In genomic region chr11:74170694-74171629, GRCh38 we compare ENCODE assay signal across 8 cellular contexts. TPM values are rescaled to one million over a fixed set of nuclear protein-coding genes. Genes with fewer than 3 reads are reported as not detected.
DNase-seq lines count a peak whose midpoint lies in the region; ATAC-seq, FAIRE-seq and TF ChIP-seq lines count a peak whose summit lies in the region.

C2CD3 (minus strand) TSS chr11:74171002; CDS start chr11:74170792, 210 bp downstream.
PPME1 (plus strand) TSS chr11:74171289; CDS start chr11:74171422, 133 bp downstream.

- peak within 1 kb of the TSS; percentile 96 for H3K9ac ChIP-seq in adipocyte (ENCODE audit: low read length)
- peak within 1 kb of the TSS; percentile 37 for H3K9ac ChIP-seq in parathyroid adenoma

- H3K4me1 ChIP-seq in adipocyte (ENCODE audit: control insufficient read depth, insufficient read depth, low read length), result peaks cover 27% of the 10 kb centered on the region
- peaks cover 30% of the 10 kb centered on the region for H3K4me1 ChIP-seq in cardiac muscle cell (ENCODE audit: low read depth)
- H3K4me1 ChIP-seq in parathyroid adenoma, result peaks cover 3% of the 10 kb centered on the region
- peaks cover 0 to 45% (median 26%) of the 10 kb centered on the region in 4 donors for H3K4me1 ChIP-seq in tibial nerve

- no peaks in the 10 kb centered on the region for H3K27me3 ChIP-seq in adipocyte (replicated peaks; ENCODE audit: control insufficient read depth, insufficient read depth, low read length)
- no peaks in the 10 kb centered on the region for H3K27me3 ChIP-seq in cardiac muscle cell
- H3K27me3 ChIP-seq in parathyroid adenoma (ENCODE audit: control insufficient read depth, insufficient read depth, low read length), result no peaks in the 10 kb centered on the region
- H3K27me3 ChIP-seq in tibial nerve, result no peaks in the 10 kb centered on the region

- TF ChIP-seq POLR2A in GM12891 (IDR thresholded peaks at IDR 0.05; ENCODE audit: low read depth, low read length) (peak; percentile 92), tibial nerve (IDR thresholded peaks at IDR 0.05) (peak; percentile 53 to 76)

- H3K9me3 ChIP-seq in adipocyte (ENCODE audit: control insufficient read depth, low read length), result no peaks in the 10 kb centered on the region
- no peaks in the 10 kb centered on the region for H3K9me3 ChIP-seq in cardiac muscle cell (ENCODE audit: low read depth)
- no peaks in the 10 kb centered on the region for H3K9me3 ChIP-seq in parathyroid adenoma (ENCODE audit: control insufficient read depth, low read length)
- no peaks in the 10 kb centered on the region for H3K9me3 ChIP-seq in tibial nerve

- DNase-seq in GM12891 (ENCODE audit: insufficient read length, low spot score) (peak; percentile 76), NCI-H1417 treated with DMSO at 0.1 percent for 48 hours (lab: John Stamatoyannopoulos, UW) (peak; percentile 98), SW 1271 (lab: John Stamatoyannopoulos, UW) (peak; percentile 100), adipocyte (ENCODE audit: low read depth) (peak; percentile 100), cardiac muscle cell (ENCODE audit: low read depth in 1 of 2, low spot score in 1 of 2) (peak; percentile 99 to 100), tibial nerve (ENCODE audit: low spot score in 2 of 2) (peak; percentile 92 to 93)

- peak within 1 kb of the TSS; percentile 87 for H3K4me2 ChIP-seq in parathyroid adenoma (ENCODE audit: low read length)

- H3K4me3 ChIP-seq in adipocyte (ENCODE audit: low read length), result peak within 1 kb of the TSS; percentile 94
- H3K4me3 ChIP-seq in cardiac muscle cell, result peak within 1 kb of the TSS; percentile 84
- H3K4me3 ChIP-seq in parathyroid adenoma (ENCODE audit: low read depth, low read length), result peak within 1 kb of the TSS; percentile 88
- H3K4me3 ChIP-seq in tibial nerve, result peak within 1 kb of the TSS; percentile 58 to 92 (median 83)

- peak; percentile 100 for FAIRE-seq in GM12891 (lab: Jason Lieb, UNC)

- WGBS in tibial nerve, 2 donors, result 0 to 1% methylated on average over 48 to 52 of the region's 68 CpGs

- peaks cover 6% of the 10 kb centered on the region for H3K79me2 ChIP-seq in parathyroid adenoma

- peaks cover 20% of the 10 kb centered on the region for H3K36me3 ChIP-seq in adipocyte (ENCODE audit: control insufficient read depth, insufficient read depth, low read length, severe bottlenecking)
- H3K36me3 ChIP-seq in cardiac muscle cell, result peaks cover 24% of the 10 kb centered on the region
- H3K36me3 ChIP-seq in parathyroid adenoma (ENCODE audit: control insufficient read depth, insufficient read depth, low read length), result no peaks in the 10 kb centered on the region
- H3K36me3 ChIP-seq in tibial nerve, result peaks cover 0 to 34% (median 0%) of the 10 kb centered on the region in 3 donors

- H3K27ac ChIP-seq in cardiac muscle cell, result peak within 1 kb of the TSS; percentile 85
- peak within 1 kb of the TSS; percentile 87 for H3K27ac ChIP-seq in parathyroid adenoma
- H3K27ac ChIP-seq in tibial nerve, result peak within 1 kb of the TSS; percentile 80 to 95 (median 88)

- peak; percentile 97 for ATAC-seq in HG02798 (IDR thresholded peaks at IDR 0.05; ENCODE audit: poor library complexity, unreplicated experiment)

- TF ChIP-seq EP300 in tibial nerve (IDR thresholded peaks at IDR 0.05), result peak; percentile 93 to 99

- peak within 1 kb of the TSS; percentile 85 for H2AFZ ChIP-seq in parathyroid adenoma

- TF ChIP-seq CTCF in cardiac muscle cell (IDR thresholded peaks at IDR 0.05; ENCODE audit: low read depth, low read length) (peak; percentile 47), parathyroid adenoma (IDR thresholded peaks at IDR 0.05) (peak; percentile 30), tibial nerve (IDR thresholded peaks at IDR 0.05) (peak; percentile 28 to 65 (median 45))

TF ChIP-seq in GM12891, 5 proteins besides CTCF, POLR2A, EP300 and RAD21:
- TF ChIP-seq SPI1 (IDR thresholded peaks at IDR 0.05; ENCODE audit: low read depth, low read length) (no peak), TAF1 (IDR thresholded peaks at IDR 0.05; ENCODE audit: low read depth, low read length) (peak; percentile 79), POLR2AphosphoS5 (IDR thresholded peaks at IDR 0.05; ENCODE audit: low read depth, low read length) (peak; percentile 79), POU2F2 (IDR thresholded peaks at IDR 0.05; ENCODE audit: low read depth, low read length) (peak; percentile 51)

RNA-seq across cellular contexts. Expression of gene C2CD3, which starts in this region (rescaled TPM):
- polyA plus RNA-seq in GM12891 (2012; ENCODE audit: low read depth, missing spikeins), result 6.9 TPM
- 13.3 and 23.0 TPM in 2 replicates for total RNA-seq in cardiac muscle cell
- 10.2 and 11.8 TPM in 2 replicates for polyA plus RNA-seq in cardiac muscle cell
- total RNA-seq in tibial nerve, result 10 to 100 TPM; 28.2 to 46.9 (median 35.1) TPM

RNA-seq across cellular contexts. Expression of gene PPME1, which starts in this region (rescaled TPM):
- 35.2 TPM for polyA plus RNA-seq in GM12891 (2012; ENCODE audit: low read depth, missing spikeins)
- total RNA-seq in cardiac muscle cell (55.2 and 62.1 TPM in 2 replicates), tibial nerve (10 to 100 TPM; 17.8 to 35.6 (median 26.5) TPM)
- 109 TPM in 2 replicates for polyA plus RNA-seq in cardiac muscle cell

Comparison
In these comparisons a context has a peak if more than half of its experiments do, and no peak if none do; other contexts are left out.
1. Peak in every context shown above with its lines: DNase-seq, ATAC-seq, H3K4me3 ChIP-seq and H3K27ac ChIP-seq.